12 cellular contexts compared by ENCODE assay signal in the genomic region with DNA sequence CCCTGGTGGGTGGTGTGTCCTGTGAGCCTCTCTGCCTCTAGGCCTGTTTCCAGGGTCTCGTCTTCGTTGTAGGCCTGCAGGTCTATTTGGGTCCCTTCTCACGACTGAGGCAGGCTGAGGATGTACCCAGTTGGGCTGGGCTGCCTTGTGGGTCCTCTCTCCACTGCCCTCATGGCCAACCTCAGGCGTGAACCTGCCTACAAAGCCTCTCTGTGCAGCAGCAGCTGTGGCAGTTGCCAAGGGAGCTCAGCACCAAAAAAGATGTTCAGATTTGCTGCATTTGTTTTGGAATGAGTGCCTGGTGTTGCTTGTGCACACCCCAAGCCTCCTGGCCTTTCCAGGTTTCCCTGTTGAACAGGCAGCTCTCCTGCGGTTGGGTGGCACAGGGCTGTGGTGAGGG. TPM values are rescaled to one million over a fixed set of nuclear protein-coding genes. Genes with fewer than 3 reads are reported as not detected.
A peak's percentile ranks its signal among the peaks of the same experiment; 100 is the strongest.
DNase-seq lines count a peak whose midpoint lies in the region; ATAC-seq and TF ChIP-seq lines count a peak whose summit lies in the region.
"Had no signal": no experiment of that assay in that cellular context is flagged by ENCODE, and none has a peak within 500 bp of the region (broad histone marks: within the 10 kb centered on the region; RNA-seq: fewer than 3 reads in every experiment).

No MANE protein-coding gene starts in this region.

- intact Hi-C loops in naive thymus-derived CD4-positive, alpha-beta T cell (cut with micrococcal nuclease), result no loop called here
- intact Hi-C loops in mucosa of descending colon (cut with DNase I, micrococcal nuclease), result no loop called here

- TF ChIP-seq CTCF in tibial nerve (IDR thresholded peaks at IDR 0.05), result no peak
- TF ChIP-seq CTCF in mucosa of descending colon (IDR thresholded peaks at IDR 0.05), result no peak

- no peak for ATAC-seq in activated T-cell treated with anti-CD3 and anti-CD28 coated beads, Interleukin-2, amount 50 U/mL, for 72 hours (replicated peaks in 1 of 2)
- no peak for ATAC-seq in activated naive CD8-positive, alpha-beta T cell treated with anti-CD3 and anti-CD28 coated beads, Interleukin-2, amount 10 ng/mL, durations not matched to agents 7 days and 5 days (ENCODE audit: low read depth)
- no peak for ATAC-seq in naive thymus-derived CD4-positive, alpha-beta T cell
- ATAC-seq in HG02840 (IDR thresholded peaks at IDR 0.05; ENCODE audit: low FRiP score, unreplicated experiment) (no peak), mucosa of descending colon (no peak)

- peaks cover 98 to 100% of the 10 kb centered on the region in 2 donors for H3K4me1 ChIP-seq in naive thymus-derived CD4-positive, alpha-beta T cell (ENCODE audit: control insufficient read depth in 2 of 2, insufficient read depth in 2 of 2, low read length in 2 of 2)
- H3K4me1 ChIP-seq in tibial nerve (peaks cover 5 to 100% (median 96%) of the 10 kb centered on the region in 4 donors), mucosa of descending colon (ENCODE audit: low read depth) (peaks cover 90% of the 10 kb centered on the region)

- DNase-seq in activated T-cell treated with anti-CD3 and anti-CD28 coated beads, Interleukin-2, amount 50 U/mL, for 72 hours, result no peak
- no peak for DNase-seq in activated T-cell treated with anti-CD3 and anti-CD28 coated beads, Interleukin-2, amount 50 U/mL, for 1 hour
- no peak for DNase-seq in activated naive CD8-positive, alpha-beta T cell treated with anti-CD3 and anti-CD28 coated beads, Interleukin-2, amount 10 ng/mL, durations not matched to agents 7 days and 5 days
- no peak for DNase-seq in naive thymus-derived CD4-positive, alpha-beta T cell
- DNase-seq in tibial nerve (ENCODE audit: low spot score in 2 of 2) (no peak), DMS53 treated with DMSO at 0.1 percent for 48 hours (lab: John Stamatoyannopoulos, UW; ENCODE audit: unreplicated experiment) (no peak), mucosa of descending colon (no peak)
- DNase-seq: NCI-H2081 treated with DMSO at 0.1 percent for 48 hours, SHP77 treated with DMSO at 0.1 percent for 48 hours had no signal

- H3K9me3 ChIP-seq in naive thymus-derived CD4-positive, alpha-beta T cell (ENCODE audit: control insufficient read depth in 2 of 3, low read length in 3 of 3), result no peaks in the 10 kb centered on the region
- no peaks in the 10 kb centered on the region for H3K9me3 ChIP-seq in tibial nerve
- H3K9me3 ChIP-seq in mucosa of descending colon, result no peaks in the 10 kb centered on the region

- peak overlapping the region; percentile 94 for H3K27ac ChIP-seq in naive thymus-derived CD4-positive, alpha-beta T cell (ENCODE audit: low read depth, low read length)
- peak overlapping the region; percentile 60 to 100 (median 83) for H3K27ac ChIP-seq in tibial nerve
- H3K27ac ChIP-seq: hepatocyte had no signal

- H3K4me3 Mint-ChIP-seq in activated T-cell treated with anti-CD3 and anti-CD28 coated beads, Interleukin-2, amount 50 U/mL, for 72 hours, result peak overlapping the region; percentile 25 to 41
- peak overlapping the region; percentile 56 for H3K4me3 Mint-ChIP-seq in activated naive CD8-positive, alpha-beta T cell treated with anti-CD3 and anti-CD28 coated beads, Interleukin-2, amount 10 ng/mL, durations not matched to agents 7 days and 5 days
- H3K4me3 Mint-ChIP-seq in naive thymus-derived CD4-positive, alpha-beta T cell, result peak overlapping the region; percentile 50 to 94 (median 78)
- H3K4me3 Mint-ChIP-seq: neural crest cell had no signal

- no peak overlapping the region for H3K4me3 ChIP-seq in naive thymus-derived CD4-positive, alpha-beta T cell (ENCODE audit: low read length)
- H3K4me3 ChIP-seq in tibial nerve (no peak overlapping the region), mucosa of descending colon (no peak overlapping the region)
- H3K4me3 ChIP-seq: hepatocyte had no signal

- H3K27ac Mint-ChIP-seq in activated T-cell treated with anti-CD3 and anti-CD28 coated beads, Interleukin-2, amount 50 U/mL, for 72 hours, result peak overlapping the region; percentile 89
- H3K27ac Mint-ChIP-seq in activated naive CD8-positive, alpha-beta T cell treated with anti-CD3 and anti-CD28 coated beads, Interleukin-2, amount 10 ng/mL, durations not matched to agents 7 days and 5 days, result peak overlapping the region; percentile 100
- H3K27ac Mint-ChIP-seq in naive thymus-derived CD4-positive, alpha-beta T cell, result peak overlapping the region; percentile 84 to 99 (median 97)

- POLR2A ChIA-PET in activated naive CD8-positive, alpha-beta T cell treated with anti-CD3 and anti-CD28 coated beads, Interleukin-2, amount 10 ng/mL, durations not matched to agents 7 days and 5 days (lab: Charles Lee), result interaction anchor here (1.2 to 18.1 kb wide), 3 partner anchors 13 to 52 kb away, joined by 4 to 390 read pairs (median 126); a partner anchor contains a TSS
- POLR2A ChIA-PET in naive thymus-derived CD4-positive, alpha-beta T cell (lab: Charles Lee), result interaction anchor here (0.8 to 21.3 kb wide), 8 partner anchors 9 to 127 kb away, joined by 3 to 529 read pairs (median 10); a partner anchor contains a TSS

- 61 to 72% methylated on average over 5 of the region's 5 CpGs for WGBS in tibial nerve, 2 donors

- no peak for TF ChIP-seq POLR2A in tibial nerve (IDR thresholded peaks at IDR 0.05)

- CTCF ChIA-PET in naive thymus-derived CD4-positive, alpha-beta T cell (lab: Charles Lee), result interaction anchor here (0.8 to 0.9 kb wide), 2 partner anchors 22 to 149 kb away, joined by 4 read pairs; no protein-coding TSS in a partner anchor

- TF ChIP-seq EP300 in tibial nerve (IDR thresholded peaks at IDR 0.05), result no peak

- H3K4me1 Mint-ChIP-seq in activated T-cell treated with anti-CD3 and anti-CD28 coated beads, Interleukin-2, amount 50 U/mL, for 72 hours (ENCODE audit: low read depth), result peaks cover 99% of the 10 kb centered on the region
- H3K4me1 Mint-ChIP-seq in activated naive CD8-positive, alpha-beta T cell treated with anti-CD3 and anti-CD28 coated beads, Interleukin-2, amount 10 ng/mL, durations not matched to agents 7 days and 5 days, result peaks cover 97% of the 10 kb centered on the region
- H3K4me1 Mint-ChIP-seq in naive thymus-derived CD4-positive, alpha-beta T cell, result peaks cover 87 to 100% (median 99%) of the 10 kb centered on the region in 7 donors

- H3K27me3 ChIP-seq in naive thymus-derived CD4-positive, alpha-beta T cell (ENCODE audit: control insufficient read depth in 2 of 2, insufficient read depth in 2 of 2, low read length in 2 of 2), result no peaks in the 10 kb centered on the region
- no peaks in the 10 kb centered on the region for H3K27me3 ChIP-seq in tibial nerve
- H3K27me3 ChIP-seq: hepatocyte had no signal

- no peaks in the 10 kb centered on the region for H3K27me3 Mint-ChIP-seq in activated T-cell treated with anti-CD3 and anti-CD28 coated beads, Interleukin-2, amount 50 U/mL, for 72 hours (ENCODE audit: low read depth)
- H3K27me3 Mint-ChIP-seq in activated naive CD8-positive, alpha-beta T cell treated with anti-CD3 and anti-CD28 coated beads, Interleukin-2, amount 10 ng/mL, durations not matched to agents 7 days and 5 days, result no peaks in the 10 kb centered on the region
- no peaks in the 10 kb centered on the region for H3K27me3 Mint-ChIP-seq in naive thymus-derived CD4-positive, alpha-beta T cell

- no peaks in the 10 kb centered on the region for H3K9me3 Mint-ChIP-seq in activated T-cell treated with anti-CD3 and anti-CD28 coated beads, Interleukin-2, amount 50 U/mL, for 72 hours
- H3K9me3 Mint-ChIP-seq in activated naive CD8-positive, alpha-beta T cell treated with anti-CD3 and anti-CD28 coated beads, Interleukin-2, amount 10 ng/mL, durations not matched to agents 7 days and 5 days, result no peaks in the 10 kb centered on the region
- H3K9me3 Mint-ChIP-seq in naive thymus-derived CD4-positive, alpha-beta T cell, result peaks cover 0 to 2% (median 0%) of the 10 kb centered on the region in 11 donors
- H3K9me3 Mint-ChIP-seq: neural crest cell had no signal

- H3K36me3 ChIP-seq in naive thymus-derived CD4-positive, alpha-beta T cell (ENCODE audit: control insufficient read depth in 2 of 3, insufficient read depth in 3 of 3, low read length in 3 of 3), result no peaks in the 10 kb centered on the region
- H3K36me3 ChIP-seq in tibial nerve, result no peaks in the 10 kb centered on the region
- H3K36me3 ChIP-seq in mucosa of descending colon (ENCODE audit: low read depth), result no peaks in the 10 kb centered on the region

- H3K36me3 Mint-ChIP-seq in activated T-cell treated with anti-CD3 and anti-CD28 coated beads, Interleukin-2, amount 50 U/mL, for 72 hours (ENCODE audit: insufficient read depth in 2 of 2), result peaks cover 0 to 2% of the 10 kb centered on the region in 2 donors
- peaks cover 8% of the 10 kb centered on the region for H3K36me3 Mint-ChIP-seq in activated naive CD8-positive, alpha-beta T cell treated with anti-CD3 and anti-CD28 coated beads, Interleukin-2, amount 10 ng/mL, durations not matched to agents 7 days and 5 days
- H3K36me3 Mint-ChIP-seq in naive thymus-derived CD4-positive, alpha-beta T cell, result peaks cover 0 to 13% (median 0%) of the 10 kb centered on the region in 5 donors

RNA-seq across cellular contexts. Expression of a gene that starts 13.4 kb away (rescaled TPM):
- 100 to 1,000 TPM; 260 to 273 TPM for total RNA-seq in activated T-cell treated with anti-CD3 and anti-CD28 coated beads, Interleukin-2, amount 50 U/mL, for 72 hours
- 100 to 1,000 TPM; 230 to 252 TPM for total RNA-seq in activated naive CD8-positive, alpha-beta T cell treated with anti-CD3 and anti-CD28 coated beads, Interleukin-2, amount 10 ng/mL, durations not matched to agents 7 days and 5 days
- 100 to 1,000 TPM; 175 to 256 (median 199) TPM for total RNA-seq in naive thymus-derived CD4-positive, alpha-beta T cell
- 10 to 100 TPM; 42.4 to 53.7 TPM for polyA plus RNA-seq in naive thymus-derived CD4-positive, alpha-beta T cell
- total RNA-seq in tibial nerve, result 10 to 100 TPM; 61.2 to 77.9 (median 75.1) TPM
- 100 to 1,000 TPM in 1 of 3 donors, 10 to 100 TPM in 2; 72.4 to 107 (median 91.2) TPM for total RNA-seq in mucosa of descending colon
